In genomic region chr7:138388673-138389491, GRCh38 we compare ENCODE assay signal across 1 cellular context.
TF ChIP-seq lines count a peak whose summit lies in the region.

No MANE protein-coding gene starts in this region.

TF ChIP-seq in HepG2, 621 proteins besides CTCF, POLR2A, EP300 and RAD21 (continued from another document):
- peak; percentile 91 for TF ChIP-seq SIX1 (CRISPR knock-in tag; IDR thresholded peaks at IDR 0.05; ENCODE audit: borderline replicate concordance)
- peak; percentile 52; the same call in 1 of the 2 replicates for TF ChIP-seq ONECUT2 (CRISPR knock-in tag; IDR thresholded peaks at IDR 0.05)
- peak; percentile 92 for TF ChIP-seq HDAC2 (CRISPR knock-in tag; IDR thresholded peaks at IDR 0.05)
- TF ChIP-seq PITX1 (CRISPR knock-in tag; IDR thresholded peaks at IDR 0.05) = peak; percentile 98
- TF ChIP-seq GATAD2A (CRISPR knock-in tag; IDR thresholded peaks at IDR 0.05) = peak; percentile 94
- no peak for TF ChIP-seq ZNF792 (CRISPR knock-in tag; IDR thresholded peaks at IDR 0.05)
- no peak for TF ChIP-seq HNRNPH1 (optimal IDR thresholded peaks at IDR 0.05; ENCODE audit: low read depth, low read length)
- no peak for TF ChIP-seq ZNF546 (CRISPR knock-in tag; conservative IDR thresholded peaks at IDR 0.05)
- peak; percentile 98 for TF ChIP-seq TFE3 (CRISPR knock-in tag; IDR thresholded peaks at IDR 0.05)
- TF ChIP-seq ZNF281 (CRISPR knock-in tag; IDR thresholded peaks at IDR 0.05; ENCODE audit: borderline replicate concordance) = peak; percentile 22; the same call in 1 of the 2 replicates
- TF ChIP-seq FOXA1 (IDR thresholded peaks at IDR 0.05) = no peak
- peak; percentile 61; the same call in 1 of the 2 replicates for TF ChIP-seq FOXA1 (CRISPR knock-in tag; IDR thresholded peaks at IDR 0.05)
- 0 out of 2 replicates have a peak, but pooled peaks have one; percentile 24 for TF ChIP-seq IRX3 (CRISPR knock-in tag; IDR thresholded peaks at IDR 0.05; ENCODE audit: borderline replicate concordance, low read depth)
- TF ChIP-seq ZSCAN30 (CRISPR knock-in tag; IDR thresholded peaks at IDR 0.05) = peak; percentile 72; the same call in 1 of the 2 replicates
- peak; percentile 83 for TF ChIP-seq TBX2 (CRISPR knock-in tag; IDR thresholded peaks at IDR 0.05; ENCODE audit: borderline replicate concordance)
- TF ChIP-seq CREB1 (IDR thresholded peaks at IDR 0.05) = no peak
- TF ChIP-seq CREB1 (CRISPR knock-in tag; IDR thresholded peaks at IDR 0.05) = peak; percentile 71; the same call in 1 of the 2 replicates
- TF ChIP-seq TEAD3 (CRISPR knock-in tag; optimal IDR thresholded peaks at IDR 0.05; ENCODE audit: borderline replicate concordance) = peak; percentile 68
- TF ChIP-seq ZSCAN20 (CRISPR knock-in tag; IDR thresholded peaks at IDR 0.05; ENCODE audit: borderline replicate concordance) = 0 out of 2 replicates have a peak, but pooled peaks have one; percentile 25
- TF ChIP-seq MEF2D (CRISPR knock-in tag; IDR thresholded peaks at IDR 0.05) = peak; percentile 84
- peak; percentile 56; the same call in 1 of the 2 replicates for TF ChIP-seq ESRRA (CRISPR knock-in tag; IDR thresholded peaks at IDR 0.05; ENCODE audit: low read depth)
- TF ChIP-seq DDIT3 (CRISPR knock-in tag; IDR thresholded peaks at IDR 0.05) = no peak
- TF ChIP-seq YEATS4 (CRISPR knock-in tag; IDR thresholded peaks at IDR 0.05; ENCODE audit: borderline replicate concordance) = peak; percentile 58
- no peak for TF ChIP-seq RFX3 (CRISPR knock-in tag; IDR thresholded peaks at IDR 0.05)
- no peak for TF ChIP-seq HES4 (CRISPR knock-in tag; IDR thresholded peaks at IDR 0.05; ENCODE audit: borderline replicate concordance)
- TF ChIP-seq SIX4 (CRISPR knock-in tag; IDR thresholded peaks at IDR 0.05) = peak; percentile 63; the same call in 1 of the 2 replicates
- 0 out of 2 replicates have a peak, but pooled peaks have one; percentile 33 for TF ChIP-seq SMYD3 (CRISPR knock-in tag; IDR thresholded peaks at IDR 0.05)
- peak; percentile 66; the same call in 1 of the 2 replicates for TF ChIP-seq ZNF614 (CRISPR knock-in tag; IDR thresholded peaks at IDR 0.05; ENCODE audit: borderline replicate concordance)
- peak; percentile 68 for TF ChIP-seq ATF1 (CRISPR knock-in tag; IDR thresholded peaks at IDR 0.05)
- TF ChIP-seq ZMYM4 (CRISPR knock-in tag; IDR thresholded peaks at IDR 0.05) = peak; percentile 71
- TF ChIP-seq ZNF512B (CRISPR knock-in tag; IDR thresholded peaks at IDR 0.05; ENCODE audit: borderline replicate concordance) = no peak
- TF ChIP-seq HMG20A (CRISPR knock-in tag; IDR thresholded peaks at IDR 0.05; ENCODE audit: borderline replicate concordance) = peak; percentile 80; the same call in 1 of the 2 replicates
- peak; percentile 99 for TF ChIP-seq ISL2 (CRISPR knock-in tag; IDR thresholded peaks at IDR 0.05)
- peak; percentile 62; the same call in 1 of the 2 replicates for TF ChIP-seq HOXD1 (CRISPR knock-in tag; IDR thresholded peaks at IDR 0.05)
